In the genomic region with DNA sequence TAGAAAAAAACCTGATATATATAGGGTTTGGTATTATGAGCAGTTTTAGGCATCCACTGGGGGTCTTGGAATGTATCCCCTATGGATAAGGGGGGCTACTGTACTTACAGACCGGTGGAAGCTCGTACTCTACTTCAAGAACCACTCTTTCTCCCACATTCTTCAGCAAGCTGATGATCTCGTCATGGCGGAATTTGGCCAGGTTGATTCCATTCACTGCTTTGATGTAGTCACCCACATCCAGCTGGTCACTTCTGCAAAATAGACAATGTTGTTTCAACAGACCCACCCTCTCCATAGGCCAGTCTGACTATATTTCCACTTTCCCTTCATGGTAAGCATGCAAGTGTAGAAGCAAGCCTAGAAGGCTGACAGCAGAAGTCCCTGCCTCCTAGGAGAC, we compare ENCODE assay signal across 21 cellular contexts.
A peak's percentile ranks its signal among the peaks of the same experiment; 100 is the strongest.
DNase-seq lines count a peak whose midpoint lies in the region; ATAC-seq and TF ChIP-seq lines count a peak whose summit lies in the region.
"Had no signal": no experiment of that assay in that cellular context is flagged by ENCODE, and none has a peak within 500 bp of the region (broad histone marks: within the 10 kb centered on the region; RNA-seq: fewer than 3 reads in every experiment).

No MANE protein-coding gene starts in this region.

- 0 out of 2 replicates have a peak, but pooled peaks cover 6% of the 10 kb centered on the region for H3K4me1 ChIP-seq in GM23338 (ENCODE audit: insufficient read depth)
- no peaks in the 10 kb centered on the region; the same call in 1 of the 2 replicates for H3K4me1 ChIP-seq in SJCRH30
- H3K4me1 ChIP-seq in mesendoderm (ENCODE audit: control insufficient read depth, low read depth, low read length): peaks cover 2% of the 10 kb centered on the region
- no peaks in the 10 kb centered on the region for H3K4me1 ChIP-seq in heart left ventricle
- H3K4me1 ChIP-seq: HAP-1, left ventricle myocardium inferior had no signal

- TF ChIP-seq POLR2A in heart left ventricle (IDR thresholded peaks at IDR 0.05): no peak

- no peak overlapping the region for H3K4ac ChIP-seq in mesendoderm (ENCODE audit: low read depth, low read length)

- no peak overlapping the region for H3K27ac ChIP-seq in GM23338 (ENCODE audit: low read depth)
- H3K27ac ChIP-seq in SJCRH30: no peak overlapping the region
- no peak overlapping the region for H3K27ac ChIP-seq in mesendoderm (ENCODE audit: low read depth, low read length)
- H3K27ac ChIP-seq in heart left ventricle: no peak overlapping the region
- H3K27ac ChIP-seq: left ventricle myocardium inferior, VCaP had no signal

- H3K4me1 Mint-ChIP-seq in GM23338: 0 out of 3 replicates have a peak, but pooled peaks cover 3% of the 10 kb centered on the region
- H3K4me1 Mint-ChIP-seq: stimulated activated naive B cell treated with anti-CD40 and anti-IgM and Interleukin-4, amounts not matched to agents 10 μg/mL and 1 μg/mL and 100 μg/mL, for 72 hours had no signal

- H3K4me2 ChIP-seq in GM23338 (no peak overlapping the region), mesendoderm (ENCODE audit: low read length) (no peak overlapping the region)

- H3K79me2 ChIP-seq in GM23338 (replicated peaks; ENCODE audit: insufficient read depth): no peaks in the 10 kb centered on the region
- H3K79me2 ChIP-seq in mesendoderm (ENCODE audit: control insufficient read depth, insufficient read depth, low read length): no peaks in the 10 kb centered on the region

- H3K9me2 ChIP-seq in GM23338 (ENCODE audit: insufficient read depth): no peaks in the 10 kb centered on the region

- no peak overlapping the region for H3K23ac ChIP-seq in mesendoderm (ENCODE audit: low read length)

- H3K79me1 ChIP-seq in mesendoderm (ENCODE audit: low read length): no peaks in the 10 kb centered on the region

- no peak overlapping the region for H4K8ac ChIP-seq in mesendoderm (ENCODE audit: low read depth, low read length)

- H3K36me3 ChIP-seq in GM23338 (ENCODE audit: insufficient read depth) (no peaks in the 10 kb centered on the region; the same call in 1 of the 2 replicates), SJCRH30 (no peaks in the 10 kb centered on the region), mesendoderm (ENCODE audit: control insufficient read depth, insufficient read depth, low read length) (no peaks in the 10 kb centered on the region), heart left ventricle (no peaks in the 10 kb centered on the region)
- H3K36me3 ChIP-seq: HAP-1, left ventricle myocardium inferior had no signal

- H3K4me3 ChIP-seq in GM23338 (no peak overlapping the region), SJCRH30 (no peak overlapping the region), mesendoderm (ENCODE audit: low read length) (no peak overlapping the region), heart left ventricle (no peak overlapping the region)
- H3K4me3 ChIP-seq: HAP-1, left ventricle myocardium inferior had no signal

- no peaks in the 10 kb centered on the region for H3K36me3 Mint-ChIP-seq in GM23338 (ENCODE audit: low read depth)
- H3K36me3 Mint-ChIP-seq: stimulated activated naive B cell treated with anti-CD40 and anti-IgM and Interleukin-4, amounts not matched to agents 10 μg/mL and 1 μg/mL and 100 μg/mL, for 72 hours had no signal

- H2AK5ac ChIP-seq in mesendoderm (ENCODE audit: low read length): no peak overlapping the region

- no peak overlapping the region for H3K27ac Mint-ChIP-seq in GM23338
- H3K27ac Mint-ChIP-seq: CD4-positive, alpha-beta T cell; stimulated activated naive B cell treated with anti-CD40 and anti-IgM and Interleukin-4, amounts not matched to agents 10 μg/mL and 1 μg/mL and 100 μg/mL, for 72 hours had no signal

- no peak overlapping the region for H2BK120ac ChIP-seq in mesendoderm (ENCODE audit: low read depth, low read length)

- no peaks in the 10 kb centered on the region for H4K20me1 ChIP-seq in GM23338 (replicated peaks; ENCODE audit: insufficient read depth)

- H3K4me3 Mint-ChIP-seq in GM23338: no peak overlapping the region
- H3K4me3 Mint-ChIP-seq: CD4-positive, alpha-beta T cell; stimulated activated naive B cell treated with anti-CD40 and anti-IgM and Interleukin-4, amounts not matched to agents 10 μg/mL and 1 μg/mL and 100 μg/mL, for 72 hours had no signal

- no peak overlapping the region for H3K56ac ChIP-seq in mesendoderm (ENCODE audit: low read length)

- no peak overlapping the region for H3K18ac ChIP-seq in mesendoderm (ENCODE audit: low read length)

- H3K27me3 ChIP-seq in GM23338 (ENCODE audit: insufficient read depth): no peaks in the 10 kb centered on the region
- no peaks in the 10 kb centered on the region for H3K27me3 ChIP-seq in SJCRH30
- no peaks in the 10 kb centered on the region for H3K27me3 ChIP-seq in mesendoderm (ENCODE audit: insufficient read depth, low read length, poor library complexity)
- H3K27me3 ChIP-seq in heart left ventricle: no peaks in the 10 kb centered on the region

- H3K27me3 Mint-ChIP-seq in GM23338 (ENCODE audit: insufficient read depth, low read depth, poor library complexity): no peaks in the 10 kb centered on the region
- H3K27me3 Mint-ChIP-seq: CD4-positive, alpha-beta T cell had no signal

- ATAC-seq in GM23338 (no peak; the same call in 2 of the 3 replicates), heart left ventricle (no peak), GM18517 (IDR thresholded peaks at IDR 0.05; ENCODE audit: unreplicated experiment) (no peak)
- ATAC-seq: stimulated activated naive B cell treated with anti-CD40 and anti-IgM and Interleukin-4, amounts not matched to agents 10 μg/mL and 1 μg/mL and 100 μg/mL, for 72 hours had no signal

- H3K9me3 ChIP-seq in SJCRH30 (replicated peaks) (no peaks in the 10 kb centered on the region), heart left ventricle (no peaks in the 10 kb centered on the region)
- H3K9me3 ChIP-seq: HAP-1, left ventricle myocardium inferior had no signal

- TF ChIP-seq CTCF in GM23338 (conservative IDR thresholded peaks at IDR 0.05; ENCODE audit: low read depth in 2 of 2): no peak
- no peak for TF ChIP-seq CTCF in heart left ventricle (IDR thresholded peaks at IDR 0.05)

- H3F3A ChIP-seq in GM23338 (replicated peaks; ENCODE audit: low read depth): no peaks in the 10 kb centered on the region

- intact Hi-C loops in heart left ventricle (cut with DNase I): no loop called here

- H2BK15ac ChIP-seq in mesendoderm (replicated peaks; ENCODE audit: low read depth): no peak overlapping the region

- no peak overlapping the region for H2BK5ac ChIP-seq in mesendoderm (ENCODE audit: low read length)

- H3K9me3 Mint-ChIP-seq in GM23338: no peaks in the 10 kb centered on the region
- H3K9me3 Mint-ChIP-seq: CD4-positive, alpha-beta T cell; stimulated activated naive B cell treated with anti-CD40 and anti-IgM and Interleukin-4, amounts not matched to agents 10 μg/mL and 1 μg/mL and 100 μg/mL, for 72 hours had no signal

- no CpG with 5 or more reads among the region's 4 CpGs for whole genome bisulfite sequencing in mesendoderm (ENCODE audit: extremely low coverage, insufficient coverage, low lambda C conversion rate)
- WGBS in heart left ventricle, 4 donors: 80 to 88% (median 85%) methylated on average over 4 of the region's 4 CpGs

- H2AFZ ChIP-seq in GM23338: no peak overlapping the region

- no peak overlapping the region for H4K5ac ChIP-seq in mesendoderm (ENCODE audit: low read length)

- no peak overlapping the region for H3K9ac ChIP-seq in mesendoderm (ENCODE audit: low read length)

- DNase-seq in GM23338 (ENCODE audit: low spot score) (peak; percentile 60), SJCRH30 (peak; percentile 6 to 14), glomerular visceral epithelial cell (ENCODE audit: extremely low spot score) (peak; percentile 58), mesendoderm (peak; percentile 91), heart left ventricle (no peak), NOMO-1 treated with DMSO at 0.1 percent for 48 hours (lab: John Stamatoyannopoulos, UW; ENCODE audit: unreplicated experiment) (no peak)
- DNase-seq: activated effector memory CD4-positive, alpha-beta T cell treated with anti-CD3 and anti-CD28 coated beads, Interleukin-2, amount 50 U/mL, for 16 hours; CD4-positive, alpha-beta T cell; dermis blood vessel endothelial cell; DMS79; Kasumi-1; left ventricle myocardium inferior; NCI-H2171; NCI-H748 treated with DMSO at 0.1 percent for 48 hours; posterior cingulate gyrus; SHP77; stimulated activated naive B cell treated with anti-CD40 and anti-IgM and Interleukin-4, amounts not matched to agents 10 μg/mL and 1 μg/mL and 100 μg/mL, for 72 hours; T-helper 1 cell had no signal

TF ChIP-seq in GM23338, 12 proteins besides CTCF, POLR2A, EP300 and RAD21:
- no peak for TF ChIP-seq NANOG (IDR thresholded peaks at IDR 0.05; ENCODE audit: borderline replicate concordance)
- TF ChIP-seq ZNF331 (CRISPR knock-in tag; IDR thresholded peaks at IDR 0.05; ENCODE audit: low read depth): no peak
- TF ChIP-seq ZNF114 (CRISPR knock-in tag; IDR thresholded peaks at IDR 0.05): no peak
- TF ChIP-seq EZH2phosphoT487 (IDR thresholded peaks at IDR 0.05; ENCODE audit: unreplicated experiment): no peak
TF ChIP-seq in GM23338: peak in this region for 0.

Comparison
In these comparisons a context has a peak if more than half of its experiments do, and no peak if none do; other contexts are left out.
1. DNase-seq: peak in GM23338 (single experiment), SJCRH30 (2 of 2), glomerular visceral epithelial cell (single experiment) and mesendoderm (single experiment); none in heart left ventricle (0 of 5) and NOMO-1 treated with DMSO at 0.1 percent for 48 hours (single experiment).